ENCODE assay signal across 20 cellular contexts in the genomic region with DNA sequence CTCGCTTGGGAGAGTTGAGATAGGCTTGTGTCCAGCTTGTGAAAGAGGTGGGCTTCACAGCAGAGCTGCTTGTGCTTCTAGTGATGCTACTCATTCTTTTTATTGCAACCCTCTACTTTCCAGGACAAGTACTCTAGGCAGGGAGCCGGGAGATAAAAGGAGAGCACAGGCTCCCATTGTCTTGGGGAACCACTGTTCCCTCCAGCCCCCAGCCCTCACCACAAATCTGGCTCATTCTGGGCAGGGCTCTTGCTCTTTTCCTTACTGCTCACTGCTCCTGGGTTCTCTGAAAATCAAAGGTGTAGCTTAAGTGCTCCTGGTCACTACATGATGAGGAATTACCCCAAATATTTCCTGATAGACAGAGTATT.
DNase-seq lines count a peak whose midpoint lies in the region; ATAC-seq and TF ChIP-seq lines count a peak whose summit lies in the region.
"Had no signal": no experiment of that assay in that cellular context is flagged by ENCODE, and none has a peak within 500 bp of the region (broad histone marks: within the 10 kb centered on the region; RNA-seq: fewer than 3 reads in every experiment).

No MANE protein-coding gene starts in this region.

- H3K36me3 ChIP-seq in H7 (replicated peaks; ENCODE audit: control insufficient read depth, insufficient read depth, low read length), result no peaks in the 10 kb centered on the region
- peaks cover 8% of the 10 kb centered on the region for H3K36me3 ChIP-seq in left ventricle myocardium inferior
- H3K36me3 ChIP-seq in neural progenitor cell, result no peaks in the 10 kb centered on the region

- H2AFZ ChIP-seq in neural progenitor cell (replicated peaks), result no peak overlapping the region

- peaks cover 12% of the 10 kb centered on the region for H3K4me1 Mint-ChIP-seq in neural progenitor cell
- no peaks in the 10 kb centered on the region for H3K4me1 Mint-ChIP-seq in CD4-positive, alpha-beta T cell (ENCODE audit: low read depth)
- H3K4me1 Mint-ChIP-seq: B cell, CD14-positive monocyte had no signal

- H3K9me3 ChIP-seq in left ventricle myocardium inferior (replicated peaks) (no peaks in the 10 kb centered on the region), neural progenitor cell (ENCODE audit: low read depth) (no peaks in the 10 kb centered on the region)
- no peaks in the 10 kb centered on the region for H3K9me3 ChIP-seq in CD4-positive, alpha-beta T cell (ENCODE audit: control insufficient read depth, low read length)
- H3K9me3 ChIP-seq: A549 had no signal

- no peak overlapping the region for H3K9ac ChIP-seq in neural progenitor cell

- H3K4me2 ChIP-seq in neural progenitor cell, result peak overlapping the region; percentile 55
- H3K4me2 ChIP-seq: A549 had no signal

- H3K4me1 ChIP-seq in left ventricle myocardium inferior (peaks cover 65% of the 10 kb centered on the region), neural progenitor cell (peaks cover 13% of the 10 kb centered on the region)

- H3K4me3 ChIP-seq in H7 (ENCODE audit: insufficient read depth, low read depth, low read length) (no peak overlapping the region), left ventricle myocardium inferior (no peak overlapping the region), neural progenitor cell (no peak overlapping the region)
- H3K4me3 ChIP-seq: A549 had no signal

- ATAC-seq in CD4-positive, alpha-beta T cell (ENCODE audit: poor library complexity), result no peak
- ATAC-seq: A549 had no signal

- H3K9me3 Mint-ChIP-seq in neural progenitor cell, result no peaks in the 10 kb centered on the region
- no peaks in the 10 kb centered on the region for H3K9me3 Mint-ChIP-seq in CD4-positive, alpha-beta T cell
- H3K9me3 Mint-ChIP-seq: CD14-positive monocyte had no signal

- H3K36me3 Mint-ChIP-seq in neural progenitor cell, result peaks cover 10% of the 10 kb centered on the region
- no peaks in the 10 kb centered on the region for H3K36me3 Mint-ChIP-seq in CD4-positive, alpha-beta T cell (ENCODE audit: low read depth)

- DNase-seq in H7 (peak; percentile 38), left ventricle myocardium inferior (no peak), neural progenitor cell (ENCODE audit: low spot score) (peak; percentile 59), ecto neural progenitor cell (ENCODE audit: low spot score) (no peak), GDM1 (lab: John Stamatoyannopoulos, UW) (no peak)
- no peak for DNase-seq in activated CD8-positive, alpha-beta memory T cell treated with anti-CD3 and anti-CD28 coated beads for 24 hours
- no peak for DNase-seq in CD4-positive, alpha-beta T cell
- DNase-seq: HCEC 1CT, KBM-7, NCI-H1092, NCI-H1436, NCI-H1930, NCI-H345, NCI-H524, NCI-H82, OCI-M1 had no signal

- H3K27me3 Mint-ChIP-seq in neural progenitor cell (ENCODE audit: insufficient read depth, low read depth), result no peaks in the 10 kb centered on the region
- no peaks in the 10 kb centered on the region for H3K27me3 Mint-ChIP-seq in CD4-positive, alpha-beta T cell

- intact Hi-C loops in left ventricle myocardium inferior (cut with micrococcal nuclease), result no loop called here
- intact Hi-C loops in CD4-positive, alpha-beta T cell (cut with DNase I, micrococcal nuclease), result no loop called here

- no peak overlapping the region for H3K4me3 Mint-ChIP-seq in neural progenitor cell
- no peak overlapping the region for H3K4me3 Mint-ChIP-seq in CD4-positive, alpha-beta T cell
- H3K4me3 Mint-ChIP-seq: B cell, CD14-positive monocyte had no signal

- H3K27me3 ChIP-seq in H7 (ENCODE audit: control insufficient read depth, insufficient read depth, low read length) (no peaks in the 10 kb centered on the region), left ventricle myocardium inferior (ENCODE audit: low read depth) (no peaks in the 10 kb centered on the region), neural progenitor cell (no peaks in the 10 kb centered on the region)
- H3K27me3 ChIP-seq in CD4-positive, alpha-beta T cell (ENCODE audit: control insufficient read depth, insufficient read depth, low read length), result no peaks in the 10 kb centered on the region

- POLR2A ChIA-PET in CD4-positive, alpha-beta T cell (lab: Charles Lee), result no interaction called here

- no peaks in the 10 kb centered on the region for H3K79me2 ChIP-seq in neural progenitor cell (ENCODE audit: low read depth)

- H3F3A ChIP-seq in neural progenitor cell (ENCODE audit: low read depth), result peaks cover 7% of the 10 kb centered on the region

- CTCF ChIA-PET in CD4-positive, alpha-beta T cell (lab: Charles Lee), result no interaction called here

- peak overlapping the region; percentile 50 for H3K27ac ChIP-seq in angular gyrus (ENCODE audit: low read depth, low read length)
- peak overlapping the region; percentile 44 for H3K27ac ChIP-seq in left ventricle myocardium inferior (replicated peaks)
- peak overlapping the region; percentile 34 for H3K27ac ChIP-seq in neural progenitor cell
- H3K27ac ChIP-seq in CD4-positive, alpha-beta T cell (ENCODE audit: low read depth, low read length), result no peak overlapping the region
- H3K27ac ChIP-seq: A549 had no signal

- TF ChIP-seq CTCF in left ventricle myocardium inferior (IDR thresholded peaks at IDR 0.05; ENCODE audit: borderline replicate concordance) (no peak), neural progenitor cell (IDR thresholded peaks at IDR 0.05) (no peak)
- no peak for TF ChIP-seq CTCF in CD4-positive, alpha-beta T cell (IDR thresholded peaks at IDR 0.05)

- H4K20me1 ChIP-seq in neural progenitor cell (ENCODE audit: low read depth), result peaks cover 3% of the 10 kb centered on the region

- H3K27ac Mint-ChIP-seq in neural progenitor cell, result peak overlapping the region; percentile 2
- no peak overlapping the region for H3K27ac Mint-ChIP-seq in CD4-positive, alpha-beta T cell
- H3K27ac Mint-ChIP-seq: B cell had no signal

Comparison
In these comparisons a context has a peak if more than half of its experiments do, and no peak if none do; other contexts are left out.
1. DNase-seq: peak in H7 (single experiment) and neural progenitor cell (single experiment); none in left ventricle myocardium inferior (single experiment), ecto neural progenitor cell (single experiment), activated CD8-positive, alpha-beta memory T cell treated with anti-CD3 and anti-CD28 coated beads for 24 hours (single experiment), GDM1 (single experiment) and CD4-positive, alpha-beta T cell (0 of 10).